Comparison of ENCODE assay signal across 28 cellular contexts in the genomic region with DNA sequence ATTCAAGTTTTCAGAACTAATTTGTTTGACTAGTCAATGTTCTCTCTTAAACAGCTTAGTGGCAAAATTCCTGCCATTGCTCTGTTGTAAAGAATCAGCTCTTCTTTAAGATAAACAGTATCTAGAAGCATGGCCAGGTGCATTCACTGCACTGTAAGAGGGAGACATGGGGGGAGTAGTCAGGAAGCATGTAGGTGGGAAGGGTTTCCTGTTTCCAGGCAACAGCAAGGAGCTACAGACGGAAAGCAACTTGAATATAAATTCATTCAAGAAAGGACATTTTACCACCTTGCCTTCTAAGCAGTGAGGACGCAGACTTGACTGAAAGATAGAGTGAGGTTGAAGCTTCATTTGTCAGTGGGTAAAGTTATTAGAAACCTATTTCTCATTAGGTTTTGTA. TPM values are rescaled to one million over a fixed set of nuclear protein-coding genes. Genes with fewer than 3 reads are reported as not detected.
DNase-seq lines count a peak whose midpoint lies in the region; ATAC-seq and TF ChIP-seq lines count a peak whose summit lies in the region.
"Had no signal": no experiment of that assay in that cellular context is flagged by ENCODE, and none has a peak within 500 bp of the region (broad histone marks: within the 10 kb centered on the region; RNA-seq: fewer than 3 reads in every experiment).

No MANE protein-coding gene starts in this region.

- H3K9ac ChIP-seq in HUES48 (ENCODE audit: low read depth, low read length), result no peak overlapping the region

- intact Hi-C loops in activated CD4-positive, alpha-beta T cell treated with anti-CD3 and anti-CD28 coated beads for 36 hours (cut with DNase I, micrococcal nuclease), result loop anchor here (5.0 kb wide), 2 partner anchors 84 to 349 kb away; no protein-coding TSS in a partner anchor
- intact Hi-C loops in sciatic nerve (cut with DNase I), result no loop called here

- CTCF ChIA-PET in activated CD4-positive, alpha-beta T cell treated with anti-CD3 and anti-CD28 coated beads for 36 hours (lab: Charles Lee), result interaction anchor here (1.0 to 2.1 kb wide), 5 partner anchors 9 to 342 kb away, joined by 3 to 5 read pairs (median 4); no protein-coding TSS in a partner anchor

- no peak overlapping the region for H3K4me3 Mint-ChIP-seq in activated CD4-positive, alpha-beta T cell treated with anti-CD3 and anti-CD28 coated beads for 36 hours
- no peak overlapping the region for H3K4me3 Mint-ChIP-seq in stimulated activated memory B cell treated with anti-CD40 and anti-IgM and Interleukin-4, amounts not matched to agents 10 μg/mL and 1 μg/mL and 100 μg/mL, for 72 hours
- H3K4me3 Mint-ChIP-seq: activated CD4-positive, alpha-beta memory T cell treated with anti-CD3 and anti-CD28 coated beads for 36 hours; activated T-helper 1 cell treated with anti-CD3 and anti-CD28 coated beads, Interleukin-12 subunit alpha, Interleukin-12 subunit beta, Interleukin-2, Interleukin-4 antibody, amounts not matched to agents 30 ng/mL and 10 ng/mL and 1 ng/mL, durations not matched to agents 14 hours and 24 hours and 36 hours had no signal

- H3K27ac Mint-ChIP-seq in activated CD4-positive, alpha-beta T cell treated with anti-CD3 and anti-CD28 coated beads for 36 hours, result peak overlapping the region; percentile 38
- H3K27ac Mint-ChIP-seq in stimulated activated memory B cell treated with anti-CD40 and anti-IgM and Interleukin-4, amounts not matched to agents 10 μg/mL and 1 μg/mL and 100 μg/mL, for 72 hours, result peak overlapping the region; percentile 9
- H3K27ac Mint-ChIP-seq: activated CD4-positive, alpha-beta memory T cell treated with anti-CD3 and anti-CD28 coated beads for 36 hours; activated T-helper 1 cell treated with anti-CD3 and anti-CD28 coated beads, Interleukin-12 subunit alpha, Interleukin-12 subunit beta, Interleukin-2, Interleukin-4 antibody, amounts not matched to agents 30 ng/mL and 10 ng/mL and 1 ng/mL, durations not matched to agents 14 hours and 24 hours and 36 hours had no signal

- H3K36me3 Mint-ChIP-seq in activated CD4-positive, alpha-beta T cell treated with anti-CD3 and anti-CD28 coated beads for 36 hours (ENCODE audit: low read depth), result peaks cover 2% of the 10 kb centered on the region
- no peaks in the 10 kb centered on the region for H3K36me3 Mint-ChIP-seq in stimulated activated memory B cell treated with anti-CD40 and anti-IgM and Interleukin-4, amounts not matched to agents 10 μg/mL and 1 μg/mL and 100 μg/mL, for 72 hours
- H3K36me3 Mint-ChIP-seq: activated CD4-positive, alpha-beta memory T cell treated with anti-CD3 and anti-CD28 coated beads for 36 hours had no signal

- no peaks in the 10 kb centered on the region for H3K27me3 Mint-ChIP-seq in activated CD4-positive, alpha-beta T cell treated with anti-CD3 and anti-CD28 coated beads for 36 hours
- no peaks in the 10 kb centered on the region for H3K27me3 Mint-ChIP-seq in stimulated activated memory B cell treated with anti-CD40 and anti-IgM and Interleukin-4, amounts not matched to agents 10 μg/mL and 1 μg/mL and 100 μg/mL, for 72 hours
- H3K27me3 Mint-ChIP-seq: activated CD4-positive, alpha-beta memory T cell treated with anti-CD3 and anti-CD28 coated beads for 36 hours had no signal

- H3K9me3 Mint-ChIP-seq in activated CD4-positive, alpha-beta T cell treated with anti-CD3 and anti-CD28 coated beads for 36 hours (ENCODE audit: low read depth), result no peaks in the 10 kb centered on the region
- H3K9me3 Mint-ChIP-seq in stimulated activated memory B cell treated with anti-CD40 and anti-IgM and Interleukin-4, amounts not matched to agents 10 μg/mL and 1 μg/mL and 100 μg/mL, for 72 hours, result no peaks in the 10 kb centered on the region
- H3K9me3 Mint-ChIP-seq: activated CD4-positive, alpha-beta memory T cell treated with anti-CD3 and anti-CD28 coated beads for 36 hours; activated T-helper 1 cell treated with anti-CD3 and anti-CD28 coated beads, Interleukin-12 subunit alpha, Interleukin-12 subunit beta, Interleukin-2, Interleukin-4 antibody, amounts not matched to agents 30 ng/mL and 10 ng/mL and 1 ng/mL, durations not matched to agents 14 hours and 24 hours and 36 hours had no signal

- H3K4me3 ChIP-seq in HUES48 (ENCODE audit: low read depth, low read length), result no peak overlapping the region
- H3K4me3 ChIP-seq in fibroblast of pulmonary artery (replicated peaks; ENCODE audit: low read depth, low read length), result no peak overlapping the region
- H3K4me3 ChIP-seq: ascending aorta, coronary artery, gastroesophageal sphincter, hepatocyte, psoas muscle, testis had no signal

- no peaks in the 10 kb centered on the region for H3K9me3 ChIP-seq in HUES48 (ENCODE audit: control insufficient read depth, insufficient read depth, low read length)
- H3K9me3 ChIP-seq: ascending aorta, gastroesophageal sphincter, psoas muscle, testis had no signal

- H3K4me1 Mint-ChIP-seq in activated CD4-positive, alpha-beta T cell treated with anti-CD3 and anti-CD28 coated beads for 36 hours, result peaks cover 31% of the 10 kb centered on the region
- peaks cover 29% of the 10 kb centered on the region for H3K4me1 Mint-ChIP-seq in stimulated activated memory B cell treated with anti-CD40 and anti-IgM and Interleukin-4, amounts not matched to agents 10 μg/mL and 1 μg/mL and 100 μg/mL, for 72 hours

- TF ChIP-seq CTCF in fibroblast of pulmonary artery (IDR thresholded peaks at IDR 0.05; ENCODE audit: low read length, missing control alignments), result no peak

- no peaks in the 10 kb centered on the region for H3K27me3 ChIP-seq in HUES48 (ENCODE audit: control insufficient read depth, insufficient read depth, low read length)
- H3K27me3 ChIP-seq: ascending aorta, gastroesophageal sphincter, hepatocyte, testis had no signal

- POLR2A ChIA-PET in activated CD4-positive, alpha-beta T cell treated with anti-CD3 and anti-CD28 coated beads for 36 hours (lab: Charles Lee), result no interaction called here

- H3K4me1 ChIP-seq in HUES48 (ENCODE audit: control insufficient read depth, insufficient read depth, low read length), result peaks cover 35% of the 10 kb centered on the region
- H3K4me1 ChIP-seq: psoas muscle, testis had no signal

- no peaks in the 10 kb centered on the region for H3K36me3 ChIP-seq in HUES48 (ENCODE audit: control insufficient read depth, insufficient read depth, low read length)
- H3K36me3 ChIP-seq: ascending aorta, gastroesophageal sphincter had no signal

- ATAC-seq in activated CD4-positive, alpha-beta T cell treated with anti-CD3 and anti-CD28 coated beads for 36 hours, result no peak
- no peak for ATAC-seq in stimulated activated memory B cell treated with anti-CD40 and anti-IgM and Interleukin-4, amounts not matched to agents 10 μg/mL and 1 μg/mL and 100 μg/mL, for 72 hours
- no peak for ATAC-seq in sciatic nerve
- ATAC-seq: gastroesophageal sphincter; left colon; Panc1; psoas muscle; stimulated activated naive CD8-positive, alpha-beta T cell treated with anti-CD3 and anti-CD28 coated beads, Interleukin-15, Interleukin-2, amounts not matched to agents 100 U/mL and 50 U/mL, for 24 hours had no signal

- peak overlapping the region; percentile 11 for H3K27ac ChIP-seq in HUES48 (ENCODE audit: low read depth, low read length)
- H3K27ac ChIP-seq: ascending aorta, coronary artery, gastroesophageal sphincter, hepatocyte, psoas muscle, testis had no signal

- DNase-seq in activated CD4-positive, alpha-beta T cell treated with anti-CD3 and anti-CD28 coated beads for 36 hours, result no peak
- DNase-seq in activated CD4-positive, alpha-beta T cell treated with anti-CD3 and anti-CD28 coated beads for 48 hours, result no peak
- peak; percentile 17 for DNase-seq in fibroblast of pulmonary artery (ENCODE audit: low read depth)
- no peak for DNase-seq in T-helper 1 cell
- no peak for DNase-seq in AG08396 (ENCODE audit: low spot score)
- no peak for DNase-seq in sciatic nerve (ENCODE audit: low spot score)
- DNase-seq: activated CD4-positive, alpha-beta memory T cell treated with anti-CD3 and anti-CD28 coated beads for 36 hours; activated CD4-positive, CD25-positive, alpha-beta regulatory T cell; activated CD8-positive, alpha-beta memory T cell treated with anti-CD3 and anti-CD28 coated beads, Interleukin-2, amount 50 U/mL, for 4 hours; activated naive CD4-positive, alpha-beta T cell treated with anti-CD3 and anti-CD28 coated beads, Interleukin-2, amount 50 U/mL, for 16 hours; Calu3; DMS79 treated with DMSO at 0.1 percent for 48 hours; left colon; NCI-H1436; NCI-H526; occipital lobe; psoas muscle; SHP77 treated with DMSO at 0.1 percent for 48 hours; stimulated activated naive CD8-positive, alpha-beta T cell treated with anti-CD3 and anti-CD28 coated beads, Interleukin-15, Interleukin-2, amounts not matched to agents 100 U/mL and 50 U/mL, for 24 hours; testis had no signal

RNA-seq across cellular contexts. Expression of a gene that starts 55.3 kb away (rescaled TPM):
- total RNA-seq in activated CD4-positive, alpha-beta T cell treated with anti-CD3 and anti-CD28 coated beads for 36 hours, result 10 to 100 TPM; 38.9 to 63.4 TPM
- 93.6 TPM for total RNA-seq in sciatic nerve
